ENCODE assay signal across 8 cellular contexts in genomic region chr20:35953411-35954199, GRCh38. TPM values are rescaled to one million over a fixed set of nuclear protein-coding genes. Genes with fewer than 3 reads are reported as not detected.
DNase-seq lines count a peak whose midpoint lies in the region; ATAC-seq and TF ChIP-seq lines count a peak whose summit lies in the region.

No MANE protein-coding gene starts in this region.

- peak; percentile 21 for ATAC-seq in HG02973 (IDR thresholded peaks at IDR 0.05; ENCODE audit: unreplicated experiment)

- DNase-seq in DMS 273 (lab: John Stamatoyannopoulos, UW; ENCODE audit: unreplicated experiment) (peak; percentile 81), DMS 273 treated with DMSO at 0.1 percent for 48 hours (lab: John Stamatoyannopoulos, UW) (no peak), OCI-M1 (lab: John Stamatoyannopoulos, UW) (peak; percentile 60), fibroblast of gingiva (ENCODE audit: low read depth) (peak; percentile 42)
- DNase-seq in activated T-helper 1 cell treated with anti-CD3 and anti-CD28 coated beads, Interleukin-2, amount 50 U/mL, for 16 hours (ENCODE audit: low read depth in 1 of 2, low spot score in 1 of 2) = peak; percentile 53 to 56

- H3K27me3 ChIP-seq in neural cell (ENCODE audit: insufficient read depth, low read depth, low read length) (no peaks in the 10 kb centered on the region), stomach smooth muscle (ENCODE audit: control insufficient read depth in 1 of 2, insufficient read depth in 2 of 2, low read length in 2 of 2) (no peaks in the 10 kb centered on the region)

- H3K36me3 ChIP-seq in neural cell (ENCODE audit: insufficient read depth, low read length) (no peaks in the 10 kb centered on the region), stomach smooth muscle (ENCODE audit: control insufficient read depth in 2 of 2, insufficient read depth in 2 of 2, low read length in 2 of 2) (no peaks in the 10 kb centered on the region)

- H3K9me2 ChIP-seq in neural cell (ENCODE audit: insufficient read depth, low read length) = no peaks in the 10 kb centered on the region

- peak overlapping the region; percentile 99 for H3K4me2 ChIP-seq in neural cell (ENCODE audit: low read length)

- H3K27ac ChIP-seq in neural cell (ENCODE audit: low read length) = peak overlapping the region; percentile 98
- H3K27ac ChIP-seq in stomach smooth muscle (ENCODE audit: low read length) = peak overlapping the region; percentile 94

- peaks cover 22% of the 10 kb centered on the region for H3K4me1 ChIP-seq in stomach smooth muscle (ENCODE audit: control insufficient read depth, insufficient read depth, low read length)

- TF ChIP-seq RAD21 in neural cell (conservative IDR thresholded peaks at IDR 0.05) = no peak

- peak overlapping the region; percentile 90 for H2AFZ ChIP-seq in neural cell (ENCODE audit: low read depth, low read length)

- no peak for TF ChIP-seq CTCF in neural cell (IDR thresholded peaks at IDR 0.05; ENCODE audit: poor library complexity, severe bottlenecking)

- H3K9me3 ChIP-seq in neural cell (ENCODE audit: low read length) (no peaks in the 10 kb centered on the region), stomach smooth muscle (ENCODE audit: control insufficient read depth in 2 of 2, low read length in 2 of 2) (no peaks in the 10 kb centered on the region)

- peaks cover 19% of the 10 kb centered on the region for H3K79me2 ChIP-seq in neural cell (replicated peaks; ENCODE audit: insufficient read depth, low read length)

- H3K4me3 ChIP-seq in neural cell (ENCODE audit: low read length) (peak overlapping the region; percentile 100), stomach smooth muscle (ENCODE audit: low read length in 2 of 2) (peak overlapping the region; percentile 95 to 98)

- peaks cover 10% of the 10 kb centered on the region for H3F3A ChIP-seq in neural cell (ENCODE audit: insufficient read depth, low read length, poor library complexity, severe bottlenecking)

- H3K9ac ChIP-seq in neural cell (ENCODE audit: low read length) (peak overlapping the region; percentile 100), stomach smooth muscle (ENCODE audit: low read length in 2 of 2) (peak overlapping the region; percentile 95 to 96)

- no peak for TF ChIP-seq EP300 in neural cell (conservative IDR thresholded peaks at IDR 0.05; ENCODE audit: poor library complexity, severe bottlenecking)

- peaks cover 4% of the 10 kb centered on the region for H4K20me1 ChIP-seq in neural cell (ENCODE audit: insufficient read depth)

TF ChIP-seq in neural cell, 6 proteins besides CTCF, POLR2A, EP300 and RAD21:
- TF ChIP-seq MXI1 (conservative IDR thresholded peaks at IDR 0.05; ENCODE audit: poor library complexity, severe bottlenecking) (no peak), EZH2 (IDR thresholded peaks at IDR 0.05; ENCODE audit: borderline replicate concordance, insufficient read depth, low read length, poor library complexity, severe bottlenecking) (no peak), REST (IDR thresholded peaks at IDR 0.05; ENCODE audit: borderline replicate concordance) (no peak), POLR2AphosphoS5 (IDR thresholded peaks at IDR 0.05) (no peak), TAF1 (IDR thresholded peaks at IDR 0.05; ENCODE audit: low read depth) (no peak), SMC3 (conservative IDR thresholded peaks at IDR 0.05; ENCODE audit: poor library complexity) (no peak)

RNA-seq across cellular contexts. Expression of gene SCAND1, which starts 0.7 kb away (rescaled TPM):
- 156 and 194 TPM in 2 replicates for polyA plus RNA-seq in neural cell
- polyA minus RNA-seq in neural cell = 64.8 and 71.6 TPM in 2 replicates

RNA-seq across cellular contexts. Expression of gene CNBD2, which starts 14.8 kb away (rescaled TPM):
- polyA plus RNA-seq in neural cell = 9.5 TPM in 2 replicates
- 2.7 and 6.8 TPM in 2 replicates for polyA minus RNA-seq in neural cell
